1 cellular context compared by ENCODE assay signal in genomic region chr16:11869657-11870228, GRCh38.
TF ChIP-seq lines count a peak whose summit lies in the region.

No MANE protein-coding gene starts in this region.

TF ChIP-seq in HepG2, 621 proteins besides CTCF, POLR2A, EP300 and RAD21 (continued from another document and continues in another):
- peak; percentile 86 for TF ChIP-seq ZNF362 (CRISPR knock-in tag; IDR thresholded peaks at IDR 0.05; ENCODE audit: borderline replicate concordance)
- peak; percentile 82 for TF ChIP-seq TGIF2 (CRISPR knock-in tag; IDR thresholded peaks at IDR 0.05)
- peak; percentile 26; the same call in 1 of the 2 replicates for TF ChIP-seq NR2C2 (CRISPR knock-in tag; IDR thresholded peaks at IDR 0.05; ENCODE audit: borderline replicate concordance)
- TF ChIP-seq POGZ (CRISPR knock-in tag; IDR thresholded peaks at IDR 0.05), result peak; percentile 18; the same call in 1 of the 2 replicates
- TF ChIP-seq CEBPG (CRISPR knock-in tag; IDR thresholded peaks at IDR 0.05), result peak; percentile 86
- TF ChIP-seq ZNF124 (CRISPR knock-in tag; IDR thresholded peaks at IDR 0.05), result 0 out of 2 replicates have a peak, but pooled peaks have one; percentile 67
- TF ChIP-seq SIN3A (IDR thresholded peaks at IDR 0.05; ENCODE audit: borderline replicate concordance, low read depth, low read length), result peak; percentile 87
- TF ChIP-seq ZNF138 (CRISPR knock-in tag; IDR thresholded peaks at IDR 0.05; ENCODE audit: low read depth), result no peak
- TF ChIP-seq ZNF772 (CRISPR knock-in tag; IDR thresholded peaks at IDR 0.05), result peak; percentile 38; the same call in 1 of the 2 replicates
- peak; percentile 99 for TF ChIP-seq TFAP4 (IDR thresholded peaks at IDR 0.05; ENCODE audit: borderline replicate concordance, low read depth)
- TF ChIP-seq ARID4A (CRISPR knock-in tag; IDR thresholded peaks at IDR 0.05; ENCODE audit: borderline replicate concordance), result peak; percentile 68; the same call in 1 of the 2 replicates
- TF ChIP-seq MAFF (IDR thresholded peaks at IDR 0.05; ENCODE audit: low read depth, low read length), result peak; percentile 23; the same call in 1 of the 2 replicates
- 0 out of 2 replicates have a peak, but pooled peaks have one; percentile 50 for TF ChIP-seq ZNF441 (CRISPR knock-in tag; IDR thresholded peaks at IDR 0.05; ENCODE audit: borderline replicate concordance)
- TF ChIP-seq PLRG1 (conservative IDR thresholded peaks at IDR 0.05), result no peak
- peak; percentile 74 for TF ChIP-seq ELF3 (CRISPR knock-in tag; IDR thresholded peaks at IDR 0.05)
- TF ChIP-seq TEF (CRISPR knock-in tag; IDR thresholded peaks at IDR 0.05), result peak; percentile 98
- TF ChIP-seq ZNF160 (CRISPR knock-in tag; IDR thresholded peaks at IDR 0.05), result peak; percentile 46; the same call in 1 of the 2 replicates
- TF ChIP-seq HOXA5 (CRISPR knock-in tag; IDR thresholded peaks at IDR 0.05), result 0 out of 2 replicates have a peak, but pooled peaks have one; percentile 45
- peak; percentile 94 for TF ChIP-seq KDM1A (CRISPR knock-in tag; IDR thresholded peaks at IDR 0.05)
- peak; percentile 66; the same call in 1 of the 2 replicates for TF ChIP-seq MXD4 (CRISPR knock-in tag; IDR thresholded peaks at IDR 0.05)
- peak; percentile 87 for TF ChIP-seq ZNF264 (CRISPR knock-in tag; IDR thresholded peaks at IDR 0.05)
- TF ChIP-seq ZNF205 (CRISPR knock-in tag; IDR thresholded peaks at IDR 0.05), result peak; percentile 77
- TF ChIP-seq FOXA3 (CRISPR knock-in tag; IDR thresholded peaks at IDR 0.05), result peak; percentile 76
- TF ChIP-seq ZNF24 (IDR thresholded peaks at IDR 0.05), result peak; percentile 24; the same call in 1 of the 2 replicates
- TF ChIP-seq ATF2 (CRISPR knock-in tag; IDR thresholded peaks at IDR 0.05), result peak; percentile 95
- TF ChIP-seq NFYC (CRISPR knock-in tag; IDR thresholded peaks at IDR 0.05), result peak; percentile 66
- TF ChIP-seq MATR3 (CRISPR knock-in tag; IDR thresholded peaks at IDR 0.05), result no peak
- no peak for TF ChIP-seq ZNF607 (CRISPR knock-in tag; IDR thresholded peaks at IDR 0.05; ENCODE audit: borderline replicate concordance)
- peak; percentile 66 for TF ChIP-seq FOSL2 (CRISPR knock-in tag; IDR thresholded peaks at IDR 0.05)
- TF ChIP-seq IRF2 (CRISPR knock-in tag; IDR thresholded peaks at IDR 0.05), result peak; percentile 75; the same call in 1 of the 2 replicates
- TF ChIP-seq CCDC6 (CRISPR knock-in tag; IDR thresholded peaks at IDR 0.05), result peak; percentile 56; the same call in 1 of the 2 replicates
- 0 out of 2 replicates have a peak, but pooled peaks have one; percentile 26 for TF ChIP-seq SIN3B (IDR thresholded peaks at IDR 0.05; ENCODE audit: low read length)
- TF ChIP-seq POLR2G (IDR thresholded peaks at IDR 0.05; ENCODE audit: low read depth, low read length), result peak; percentile 53; the same call in 1 of the 2 replicates
- peak in 1 of 2 experiments; percentile 57; a peak in 2 of 4 replicates for TF ChIP-seq HMGXB4 (CRISPR knock-in tag; IDR thresholded peaks at IDR 0.05; ENCODE audit: borderline replicate concordance in 1 of 2, low read depth in 1 of 2)
- TF ChIP-seq KAT2B (IDR thresholded peaks at IDR 0.05; ENCODE audit: borderline replicate concordance, low read depth, low read length), result no peak
- TF ChIP-seq STAT6 (CRISPR knock-in tag; IDR thresholded peaks at IDR 0.05; ENCODE audit: borderline replicate concordance), result peak; percentile 83; the same call in 1 of the 2 replicates
- TF ChIP-seq ELK4 (CRISPR knock-in tag; IDR thresholded peaks at IDR 0.05; ENCODE audit: borderline replicate concordance), result no peak
- TF ChIP-seq DRAP1 (CRISPR knock-in tag; IDR thresholded peaks at IDR 0.05), result peak; percentile 53; the same call in 1 of the 2 replicates
- peak; percentile 41; the same call in 1 of the 2 replicates for TF ChIP-seq YEATS2 (CRISPR knock-in tag; IDR thresholded peaks at IDR 0.05; ENCODE audit: borderline replicate concordance)
- no peak for TF ChIP-seq ZNF18 (CRISPR knock-in tag; IDR thresholded peaks at IDR 0.05; ENCODE audit: insufficient replicate concordance)
- no peak for TF ChIP-seq SOX6 (IDR thresholded peaks at IDR 0.05)
- peak; percentile 81 for TF ChIP-seq SOX6 (CRISPR knock-in tag; IDR thresholded peaks at IDR 0.05)
- peak; percentile 62 for TF ChIP-seq TARDBP (CRISPR knock-in tag; IDR thresholded peaks at IDR 0.05)
- peak; percentile 78 for TF ChIP-seq MIER2 (CRISPR knock-in tag; IDR thresholded peaks at IDR 0.05)
